21 cellular contexts compared by ENCODE assay signal in genomic region chr9:81408951-81409350, GRCh38.
"Had no signal": no experiment of that assay in that cellular context is flagged by ENCODE, and none has a peak within 500 bp of the region (broad histone marks: within the 10 kb centered on the region; RNA-seq: fewer than 3 reads in every experiment).

No MANE protein-coding gene starts in this region.

- H3K27ac ChIP-seq: adrenal gland, breast epithelium, esophagus muscularis mucosa, gastroesophageal sphincter, heart left ventricle, left ventricle myocardium inferior, ovary, VCaP had no signal

- ATAC-seq: activated T-cell treated with anti-CD3 and anti-CD28 coated beads, Interleukin-2, amount 50 U/mL, for 72 hours; gastroesophageal sphincter; heart left ventricle; sciatic nerve; stimulated activated memory B cell treated with anti-CD40 and anti-IgM and Interleukin-4, amounts not matched to agents 10 μg/mL and 1 μg/mL and 100 μg/mL, for 72 hours had no signal

- H3K4me3 ChIP-seq: adrenal gland, breast epithelium, esophagus muscularis mucosa, gastroesophageal sphincter, heart left ventricle, left ventricle myocardium inferior, ovary, smooth muscle cell had no signal

- H3K9me3 ChIP-seq: breast epithelium, esophagus muscularis mucosa, gastroesophageal sphincter, heart left ventricle, ovary had no signal

- DNase-seq: activated CD4-positive, alpha-beta T cell treated with anti-CD3 and anti-CD28 coated beads, Interleukin-2, amount 50 U/mL, for 1 hour; activated CD4-positive, CD25-positive, alpha-beta regulatory T cell treated with anti-CD3 and anti-CD28 coated beads, Interleukin-2, amount 50 U/mL, for 72 hours; activated CD8-positive, alpha-beta memory T cell treated with anti-CD3 and anti-CD28 coated beads for 24 hours; activated CD8-positive, alpha-beta memory T cell treated with anti-CD3 and anti-CD28 coated beads, Interleukin-2, amount 50 U/mL, for 48 hours; activated effector memory CD4-positive, alpha-beta T cell treated with anti-CD3 and anti-CD28 coated beads, Interleukin-2, amount 50 U/mL, for 16 hours; activated T-cell treated with anti-CD3 and anti-CD28 coated beads, Interleukin-2, amount 50 U/mL, for 72 hours; adrenal gland; cerebellar nuclear complex; effector memory CD4-positive, alpha-beta T cell; heart left ventricle; left ventricle myocardium inferior; ovary; stimulated activated CD4-positive, alpha-beta T cell treated with anti-CD3 and anti-CD28 coated beads, Interleukin-4, amount 100 ng/mL, for 4 hours; T-helper 9 cell had no signal

- H3K27me3 ChIP-seq: adrenal gland, breast epithelium, esophagus muscularis mucosa, gastroesophageal sphincter, heart left ventricle, ovary had no signal

- H3K4me1 ChIP-seq: adrenal gland, breast epithelium, esophagus muscularis mucosa, gastroesophageal sphincter, heart left ventricle, left ventricle myocardium inferior had no signal

- H3K36me3 ChIP-seq: adrenal gland, breast epithelium, esophagus muscularis mucosa, gastroesophageal sphincter, heart left ventricle, left ventricle myocardium inferior, ovary had no signal
